In genomic region chr11:11842426-11843008, GRCh38 we compare ENCODE assay signal across 8 cellular contexts. TPM values are rescaled to one million over a fixed set of nuclear protein-coding genes. Genes with fewer than 3 reads are reported as not detected.
DNase-seq lines count a peak whose midpoint lies in the region; ATAC-seq and TF ChIP-seq lines count a peak whose summit lies in the region.

No MANE protein-coding gene starts in this region.

- peak; percentile 28 for ATAC-seq in HG02840 (IDR thresholded peaks at IDR 0.05; ENCODE audit: low FRiP score, unreplicated experiment)
- peak; percentile 82 to 84 for ATAC-seq in lower lobe of right lung

- peak; percentile 22 to 49 (median 34) for DNase-seq in activated CD4-positive, CD25-positive, alpha-beta regulatory T cell (lab: John Stamatoyannopoulos, UW)
- DNase-seq in activated CD4-positive, CD25-positive, alpha-beta regulatory T cell treated with anti-CD3 and anti-CD28 coated beads, Interleukin-2, amount 50 U/mL, for 72 hours = no peak
- DNase-seq in NCI-H146 treated with DMSO at 0.1 percent for 48 hours (lab: John Stamatoyannopoulos, UW; ENCODE audit: unreplicated experiment) (peak; percentile 43), dermis microvascular lymphatic vessel endothelial cell (ENCODE audit: low read depth in 2 of 2) (peak; percentile 36 to 79), lower lobe of right lung (peak; percentile 71)
- peak; percentile 9 for DNase-seq in stimulated activated CD8-positive, alpha-beta memory T cell treated with anti-CD3 and anti-CD28 coated beads, Interleukin-15, amount 100 ng/mL, for 24 hours (ENCODE audit: low read depth)

- peaks cover 48% of the 10 kb centered on the region for H3K4me1 ChIP-seq in lower lobe of right lung

- H3K36me3 ChIP-seq in lower lobe of right lung = no peaks in the 10 kb centered on the region

- H3K4me3 ChIP-seq in lower lobe of right lung = peak overlapping the region; percentile 72

- H3K9me3 ChIP-seq in lower lobe of right lung = no peaks in the 10 kb centered on the region

- no peaks in the 10 kb centered on the region for H3K27me3 ChIP-seq in lower lobe of right lung (ENCODE audit: low read depth)

- H3K27ac ChIP-seq in VCaP (peak overlapping the region; percentile 99), lower lobe of right lung (peak overlapping the region; percentile 97)

- intact Hi-C loops in lower lobe of right lung (cut with DNase I) = no loop called here

- TF ChIP-seq CTCF in VCaP (conservative IDR thresholded peaks at IDR 0.05) (no peak), lower lobe of right lung (IDR thresholded peaks at IDR 0.05) (no peak)

RNA-seq across cellular contexts. Expression of gene USP47, which starts 0.7 kb away (rescaled TPM):
- total RNA-seq in dermis microvascular lymphatic vessel endothelial cell (55.3 and 56.4 TPM in 2 replicates), lower lobe of right lung (45.2 TPM)
